In genomic region chr3:112090899-112091586, GRCh38 we compare ENCODE assay signal across 20 cellular contexts. TPM values are rescaled to one million over a fixed set of nuclear protein-coding genes. Genes with fewer than 3 reads are reported as not detected.
A peak's percentile ranks its signal among the peaks of the same experiment; 100 is the strongest.
DNase-seq lines count a peak whose midpoint lies in the region; ATAC-seq and TF ChIP-seq lines count a peak whose summit lies in the region.
"Had no signal": no experiment of that assay in that cellular context is flagged by ENCODE, and none has a peak within 500 bp of the region (broad histone marks: within the 10 kb centered on the region; RNA-seq: fewer than 3 reads in every experiment).

No MANE protein-coding gene starts in this region.

- H3K27me3 ChIP-seq in transverse colon = no peaks in the 10 kb centered on the region

- no peak for ATAC-seq in activated naive CD8-positive, alpha-beta T cell treated with anti-CD3 and anti-CD28 coated beads, Interleukin-2, amount 10 ng/mL, durations not matched to agents 7 days and 5 days (ENCODE audit: low read depth)
- ATAC-seq: activated naive CD4-positive, alpha-beta T cell treated with anti-CD3 and anti-CD28 coated beads, Interleukin-2, amount 50 U/mL, for 72 hours had no signal

- H3K27ac Mint-ChIP-seq in activated naive CD8-positive, alpha-beta T cell treated with anti-CD3 and anti-CD28 coated beads, Interleukin-2, amount 10 ng/mL, durations not matched to agents 7 days and 5 days = peak overlapping the region; percentile 52
- no peak overlapping the region for H3K27ac Mint-ChIP-seq in activated naive CD8-positive, alpha-beta T cell treated with anti-CD3 and anti-CD28 coated beads for 36 hours
- H3K27ac Mint-ChIP-seq in glutamatergic neuron (ENCODE audit: unreplicated experiment) = peak overlapping the region; percentile 5
- H3K27ac Mint-ChIP-seq: activated naive CD4-positive, alpha-beta T cell treated with anti-CD3 and anti-CD28 coated beads, Interleukin-2, amount 50 U/mL, for 72 hours; B cell had no signal

- H3K9me3 Mint-ChIP-seq in activated naive CD8-positive, alpha-beta T cell treated with anti-CD3 and anti-CD28 coated beads, Interleukin-2, amount 10 ng/mL, durations not matched to agents 7 days and 5 days = no peaks in the 10 kb centered on the region
- H3K9me3 Mint-ChIP-seq in activated naive CD8-positive, alpha-beta T cell treated with anti-CD3 and anti-CD28 coated beads for 36 hours = no peaks in the 10 kb centered on the region
- H3K9me3 Mint-ChIP-seq in glutamatergic neuron (ENCODE audit: unreplicated experiment) = no peaks in the 10 kb centered on the region
- H3K9me3 Mint-ChIP-seq: activated naive CD4-positive, alpha-beta T cell treated with anti-CD3 and anti-CD28 coated beads, Interleukin-2, amount 50 U/mL, for 72 hours had no signal

- H3K9me3 ChIP-seq in transverse colon = no peaks in the 10 kb centered on the region

- TF ChIP-seq CTCF in glutamatergic neuron (IDR thresholded peaks at IDR 0.05; ENCODE audit: partially characterized antibody, unreplicated experiment) = no peak
- TF ChIP-seq CTCF in transverse colon (IDR thresholded peaks at IDR 0.05) = no peak

- intact Hi-C loops in transverse colon (cut with DNase I; ENCODE audit: low total_unique reads) = no loop called here

- no peak for DNase-seq in activated naive CD8-positive, alpha-beta T cell treated with anti-CD3 and anti-CD28 coated beads, Interleukin-2, amount 10 ng/mL, durations not matched to agents 7 days and 5 days
- no peak for DNase-seq in activated naive CD8-positive, alpha-beta T cell treated with anti-CD3 and anti-CD28 coated beads for 36 hours
- peak; percentile 75 for DNase-seq in NCI-H2029 (lab: John Stamatoyannopoulos, UW)
- no peak for DNase-seq in glutamatergic neuron
- DNase-seq in transverse colon = peak; percentile 44
- DNase-seq in NCI-H774 (lab: John Stamatoyannopoulos, UW) = no peak
- DNase-seq in NCI-H2081 treated with DMSO at 0.1 percent for 48 hours (lab: John Stamatoyannopoulos, UW) = no peak
- DNase-seq in stimulated activated CD4-positive, alpha-beta T cell treated with anti-CD3 and anti-CD28 coated beads, Interleukin-1b, Interleukin-23, amount 100 ng/mL, for 48 hours = no peak
- DNase-seq: hypothalamus; NCI-H1048; posterior cingulate gyrus; RPMI8226; stimulated activated naive CD4-positive, alpha-beta T cell treated with Interleukin-2 at 50 U/mL for 16 hours; T1000 had no signal

- H3K4me1 Mint-ChIP-seq in activated naive CD8-positive, alpha-beta T cell treated with anti-CD3 and anti-CD28 coated beads, Interleukin-2, amount 10 ng/mL, durations not matched to agents 7 days and 5 days = peaks cover 32% of the 10 kb centered on the region
- peaks cover 36% of the 10 kb centered on the region for H3K4me1 Mint-ChIP-seq in activated naive CD8-positive, alpha-beta T cell treated with anti-CD3 and anti-CD28 coated beads for 36 hours
- peaks cover 12% of the 10 kb centered on the region for H3K4me1 Mint-ChIP-seq in glutamatergic neuron (ENCODE audit: low read depth, unreplicated experiment)

- peak overlapping the region; percentile 7 for H3K4me3 Mint-ChIP-seq in activated naive CD8-positive, alpha-beta T cell treated with anti-CD3 and anti-CD28 coated beads, Interleukin-2, amount 10 ng/mL, durations not matched to agents 7 days and 5 days
- no peak overlapping the region for H3K4me3 Mint-ChIP-seq in activated naive CD8-positive, alpha-beta T cell treated with anti-CD3 and anti-CD28 coated beads for 36 hours
- no peak overlapping the region for H3K4me3 Mint-ChIP-seq in glutamatergic neuron (ENCODE audit: unreplicated experiment)
- H3K4me3 Mint-ChIP-seq: B cell had no signal

- peaks cover 3 to 72% (median 32%) of the 10 kb centered on the region in 4 donors for H3K4me1 ChIP-seq in transverse colon

- 57 to 86% methylated on average over 3 to 6 of the region's 6 CpGs for WGBS in transverse colon (ENCODE audit: low coverage in 1 of 2), 2 donors

- peaks cover 14% of the 10 kb centered on the region for H3K27me3 Mint-ChIP-seq in activated naive CD8-positive, alpha-beta T cell treated with anti-CD3 and anti-CD28 coated beads, Interleukin-2, amount 10 ng/mL, durations not matched to agents 7 days and 5 days
- H3K27me3 Mint-ChIP-seq in activated naive CD8-positive, alpha-beta T cell treated with anti-CD3 and anti-CD28 coated beads for 36 hours = peaks cover 35% of the 10 kb centered on the region
- peaks cover 4% of the 10 kb centered on the region for H3K27me3 Mint-ChIP-seq in glutamatergic neuron (ENCODE audit: unreplicated experiment)

- peaks cover 4% of the 10 kb centered on the region for H3K36me3 Mint-ChIP-seq in activated naive CD8-positive, alpha-beta T cell treated with anti-CD3 and anti-CD28 coated beads, Interleukin-2, amount 10 ng/mL, durations not matched to agents 7 days and 5 days
- H3K36me3 Mint-ChIP-seq in activated naive CD8-positive, alpha-beta T cell treated with anti-CD3 and anti-CD28 coated beads for 36 hours = peaks cover 3% of the 10 kb centered on the region
- no peaks in the 10 kb centered on the region for H3K36me3 Mint-ChIP-seq in glutamatergic neuron (ENCODE audit: unreplicated experiment)

- peak overlapping the region; percentile 67 to 76 (median 72) for H3K27ac ChIP-seq in transverse colon
- H3K27ac ChIP-seq: HL-60 had no signal

- TF ChIP-seq EP300 in transverse colon (IDR thresholded peaks at IDR 0.05; ENCODE audit: low read depth) = no peak

- TF ChIP-seq POLR2A in transverse colon (IDR thresholded peaks at IDR 0.05) = no peak

- POLR2A ChIA-PET in activated naive CD8-positive, alpha-beta T cell treated with anti-CD3 and anti-CD28 coated beads, Interleukin-2, amount 10 ng/mL, durations not matched to agents 7 days and 5 days (lab: Charles Lee) = interaction anchor here (0.6 to 0.8 kb wide), 3 partner anchors 14 to 1315 kb away, joined by 4 to 5 read pairs (median 4); no protein-coding TSS in a partner anchor

- in situ Hi-C loops in transverse colon (cut with MboI; ENCODE audit: low pct_ligation_motif_present in 1 of 4, low pct_unique_long_range_greater_than_20kb in 1 of 4, low sequenced_read_pairs in 3 of 4) = no loop called here

- H3K4me3 ChIP-seq in transverse colon = no peak overlapping the region

- no peaks in the 10 kb centered on the region for H3K36me3 ChIP-seq in transverse colon

RNA-seq across cellular contexts. Expression of gene C3orf52, which starts 4.9 kb away (rescaled TPM):
- 1 to 10 TPM; 2.1 to 3.1 TPM for total RNA-seq in activated naive CD8-positive, alpha-beta T cell treated with anti-CD3 and anti-CD28 coated beads, Interleukin-2, amount 10 ng/mL, durations not matched to agents 7 days and 5 days
- 1 to 10 TPM; 3.4 to 4.5 TPM for total RNA-seq in activated naive CD8-positive, alpha-beta T cell treated with anti-CD3 and anti-CD28 coated beads for 36 hours
- total RNA-seq in glutamatergic neuron (ENCODE audit: unreplicated experiment) (1.4 TPM), transverse colon (10 to 100 TPM; 26.9 to 65.7 (median 47.1) TPM)

RNA-seq across cellular contexts. Expression of gene GCSAM, which starts 42.0 kb away (rescaled TPM):
- 10 to 100 TPM; 11.8 to 14.6 TPM for total RNA-seq in activated naive CD8-positive, alpha-beta T cell treated with anti-CD3 and anti-CD28 coated beads, Interleukin-2, amount 10 ng/mL, durations not matched to agents 7 days and 5 days
- total RNA-seq in activated naive CD8-positive, alpha-beta T cell treated with anti-CD3 and anti-CD28 coated beads for 36 hours = 1 to 10 TPM; 7.5 to 8.5 TPM
- total RNA-seq in glutamatergic neuron (ENCODE audit: unreplicated experiment) = not detected
- total RNA-seq in transverse colon = under 1 TPM in 2 of 4 donors, not detected in 2; 0.64 to 0.68 TPM
- total RNA-seq: chondrocyte, lung microvascular endothelial cell had no signal

RNA-seq across cellular contexts. Expression of gene TMPRSS7, which starts 56.5 kb away (rescaled TPM):
- not detected for total RNA-seq in activated naive CD8-positive, alpha-beta T cell treated with anti-CD3 and anti-CD28 coated beads, Interleukin-2, amount 10 ng/mL, durations not matched to agents 7 days and 5 days
- total RNA-seq in activated naive CD8-positive, alpha-beta T cell treated with anti-CD3 and anti-CD28 coated beads for 36 hours = not detected
- total RNA-seq in glutamatergic neuron (ENCODE audit: unreplicated experiment) (not detected), transverse colon (not detected)
- total RNA-seq: activated CD8-positive, alpha-beta memory T cell treated with anti-CD3 and anti-CD28 coated beads for 36 hours; activated naive CD4-positive, alpha-beta T cell treated with anti-CD3 and anti-CD28 coated beads, Interleukin-2, amount 50 U/mL, for 72 hours; B cell; chondrocyte; lung microvascular endothelial cell had no signal

Comparison
In these comparisons a context has a peak if more than half of its experiments do, and no peak if none do; other contexts are left out.
1. DNase-seq: peak in NCI-H2029 (single experiment) and transverse colon (single experiment); none in activated naive CD8-positive, alpha-beta T cell treated with anti-CD3 and anti-CD28 coated beads, Interleukin-2, amount 10 ng/mL, durations not matched to agents 7 days and 5 days (single experiment), activated naive CD8-positive, alpha-beta T cell treated with anti-CD3 and anti-CD28 coated beads for 36 hours (single experiment), glutamatergic neuron (single experiment), NCI-H774 (single experiment), NCI-H2081 treated with DMSO at 0.1 percent for 48 hours (single experiment) and stimulated activated CD4-positive, alpha-beta T cell treated with anti-CD3 and anti-CD28 coated beads, Interleukin-1b, Interleukin-23, amount 100 ng/mL, for 48 hours (single experiment).
2. RNA of gene C3orf52, which starts 4.9 kb away (total RNA-seq): 26.9 to 65.7 TPM in transverse colon; 3.4 to 4.5 TPM in activated naive CD8-positive, alpha-beta T cell treated with anti-CD3 and anti-CD28 coated beads for 36 hours, 2.1 to 3.1 TPM in activated naive CD8-positive, alpha-beta T cell treated with anti-CD3 and anti-CD28 coated beads, Interleukin-2, amount 10 ng/mL, durations not matched to agents 7 days and 5 days and 1.4 TPM in glutamatergic neuron (single experiment); every median in the first group is over 4 times any median in the second.